ENCODE assay signal across 9 cellular contexts in genomic region chr19:3641515-3642269, GRCh38. TPM values are rescaled to one million over a fixed set of nuclear protein-coding genes. Genes with fewer than 3 reads are reported as not detected.
"Had no signal": no experiment of that assay in that cellular context is flagged by ENCODE, and none has a peak within 500 bp of the region (broad histone marks: within the 10 kb centered on the region; RNA-seq: fewer than 3 reads in every experiment).

No MANE protein-coding gene starts in this region.

- FAIRE-seq: G401.6, GM12878, GM12891, GM12892, GM18507, GM19239 had no signal

- ATAC-seq: GM12878 had no signal

- DNase-seq: GDM1, GF-D8 had no signal

- H3K4me3 ChIP-seq: GM12878 had no signal

RNA-seq across cellular contexts. Expression of gene TBXA2R, which starts 35.0 kb away (rescaled TPM):
- total RNA-seq: GM12878 had no signal

RNA-seq across cellular contexts. Expression of gene GIPC3, which starts 56.4 kb away (rescaled TPM):
- total RNA-seq: G401, GM12878 had no signal
- polyA plus RNA-seq: GM12878 had no signal
